8 cellular contexts compared by ENCODE assay signal in genomic region chr3:4633078-4634004, GRCh38.
A peak's percentile ranks its signal among the peaks of the same experiment; 100 is the strongest.
DNase-seq lines count a peak whose midpoint lies in the region; ATAC-seq and TF ChIP-seq lines count a peak whose summit lies in the region.

No MANE protein-coding gene starts in this region.

- no peaks in the 10 kb centered on the region for H3K27me3 ChIP-seq in dorsolateral prefrontal cortex

- ATAC-seq in GM21381 (IDR thresholded peaks at IDR 0.05; ENCODE audit: unreplicated experiment) (peak; percentile 71), GM18505 (IDR thresholded peaks at IDR 0.05; ENCODE audit: unreplicated experiment) (no peak)

- no peak overlapping the region for H3K27ac ChIP-seq in dorsolateral prefrontal cortex

- no peak for TF ChIP-seq POLR2A in GM18505 (IDR thresholded peaks at IDR 0.05; ENCODE audit: borderline replicate concordance, extremely low read depth, insufficient read depth, insufficient read length)

- TF ChIP-seq CTCF in dorsolateral prefrontal cortex (IDR thresholded peaks at IDR 0.05 in 54 of 56, conservative IDR thresholded peaks at IDR 0.05 in 2 of 56; ENCODE audit: low read depth in 1 of 56, partially characterized antibody in 56 of 56) = peak; percentile 65 to 93 (median 84)

- intact Hi-C loops in dorsolateral prefrontal cortex (cut with DNase I) = loop anchor here (1.0 to 2.0 kb wide), 3 partner anchors 281 to 291 kb away; no protein-coding TSS in a partner anchor

- DNase-seq in DMS153 treated with DMSO at 0.1 percent for 48 hours (lab: John Stamatoyannopoulos, UW; ENCODE audit: unreplicated experiment) (peak; percentile 0), DMS153 (lab: John Stamatoyannopoulos, UW) (no peak), RPMI7951 (ENCODE audit: low read depth) (peak; percentile 72), dorsolateral prefrontal cortex (no peak), lung microvascular endothelial cell (ENCODE audit: low read depth in 2 of 2) (peak; percentile 74 to 77)
- DNase-seq in Jurkat, Clone E6-1 (ENCODE audit: low read depth, low spot score) = peak; percentile 58

- H3K4me3 ChIP-seq in Jurkat, Clone E6-1 (ENCODE audit: low read length) = no peak overlapping the region
- no peak overlapping the region for H3K4me3 ChIP-seq in dorsolateral prefrontal cortex

Comparison
In these comparisons a context has a peak if more than half of its experiments do, and no peak if none do; other contexts are left out.
1. DNase-seq: peak in DMS153 treated with DMSO at 0.1 percent for 48 hours (single experiment), Jurkat, Clone E6-1 (single experiment), RPMI7951 (single experiment) and lung microvascular endothelial cell (2 of 2); none in DMS153 (single experiment) and dorsolateral prefrontal cortex (0 of 10).